ENCODE assay signal across 8 cellular contexts in genomic region chr6:157756708-157757429, GRCh38.
DNase-seq lines count a peak whose midpoint lies in the region; ATAC-seq and TF ChIP-seq lines count a peak whose summit lies in the region.

No MANE protein-coding gene starts in this region.

- no peaks in the 10 kb centered on the region for H3K9me3 Mint-ChIP-seq in osteocyte (ENCODE audit: unreplicated experiment)

- no peaks in the 10 kb centered on the region for H3K9me2 ChIP-seq in MM.1S (replicated peaks; ENCODE audit: insufficient read depth, low read length)

- H3K4me3 ChIP-seq in MM.1S (ENCODE audit: low read length): no peak overlapping the region
- peak overlapping the region; percentile 32 for H3K4me3 ChIP-seq in SJCRH30
- H3K4me3 ChIP-seq in gastroesophageal sphincter: peak overlapping the region in 1 of 2 donors; percentile 6
- no peak overlapping the region for H3K4me3 ChIP-seq in testis

- peak; percentile 76 for TF ChIP-seq CTCF in GM12874 (IDR thresholded peaks at IDR 0.05; ENCODE audit: insufficient read depth, low read depth, low read length)
- TF ChIP-seq CTCF in MM.1S (IDR thresholded peaks at IDR 0.05; ENCODE audit: low read length): peak; percentile 63
- TF ChIP-seq CTCF in gastroesophageal sphincter (IDR thresholded peaks at IDR 0.05): peak; percentile 76 to 90 (median 90)
- TF ChIP-seq CTCF in osteocyte (IDR thresholded peaks at IDR 0.05): peak; percentile 90
- peak; percentile 77 to 90 (median 82) for TF ChIP-seq CTCF in testis (IDR thresholded peaks at IDR 0.05)

- intact Hi-C loops in testis (cut with DNase I; ENCODE audit: low total_unique reads): no loop called here

- no peaks in the 10 kb centered on the region for H3K27me3 ChIP-seq in MM.1S (replicated peaks; ENCODE audit: insufficient read depth, low read length)
- no peaks in the 10 kb centered on the region for H3K27me3 ChIP-seq in SJCRH30
- H3K27me3 ChIP-seq in gastroesophageal sphincter: no peaks in the 10 kb centered on the region
- H3K27me3 ChIP-seq in testis: no peaks in the 10 kb centered on the region

- H3K27ac Mint-ChIP-seq in osteocyte (ENCODE audit: unreplicated experiment): peak overlapping the region; percentile 91

- H3K79me2 ChIP-seq in MM.1S (ENCODE audit: low read length): no peaks in the 10 kb centered on the region

- H3K27me3 Mint-ChIP-seq in osteocyte (ENCODE audit: unreplicated experiment): no peaks in the 10 kb centered on the region

- H3K9me3 ChIP-seq in MM.1S (replicated peaks; ENCODE audit: insufficient read depth, low read length) (no peaks in the 10 kb centered on the region), SJCRH30 (replicated peaks) (no peaks in the 10 kb centered on the region; the same call in 1 of the 2 replicates), gastroesophageal sphincter (no peaks in the 10 kb centered on the region), testis (no peaks in the 10 kb centered on the region)

- DNase-seq in MM.1S (peak; percentile 51), SJCRH30 (peak; percentile 81 to 92), osteocyte (ENCODE audit: extremely low spot score, unreplicated experiment) (peak; percentile 96), testis (peak; percentile 92)
- peak; percentile 84 for DNase-seq in activated naive CD4-positive, alpha-beta T cell treated with Interleukin-2 at 50 U/mL for 16 hours

- peak overlapping the region; percentile 39; the same call in 1 of the 2 replicates for H3K4me2 ChIP-seq in MM.1S (ENCODE audit: low read depth, low read length)

- no peaks in the 10 kb centered on the region for H4K20me1 ChIP-seq in MM.1S (ENCODE audit: insufficient read depth, low read length)

- no peaks in the 10 kb centered on the region for H3K36me3 ChIP-seq in MM.1S (replicated peaks; ENCODE audit: insufficient read depth, low read length)
- no peaks in the 10 kb centered on the region for H3K36me3 ChIP-seq in SJCRH30
- H3K36me3 ChIP-seq in gastroesophageal sphincter: no peaks in the 10 kb centered on the region
- H3K36me3 ChIP-seq in testis (ENCODE audit: low read depth, missing control alignments): no peaks in the 10 kb centered on the region

- no peak overlapping the region for H3K27ac ChIP-seq in MM.1S (ENCODE audit: low read length)
- H3K27ac ChIP-seq in SJCRH30: no peak overlapping the region
- H3K27ac ChIP-seq in gastroesophageal sphincter: peak overlapping the region in 3 of 4 donors; percentile 44 to 61 (median 51)
- no peak overlapping the region for H3K27ac ChIP-seq in testis

- no peak for TF ChIP-seq POLR2A in gastroesophageal sphincter (IDR thresholded peaks at IDR 0.05)
- no peak for TF ChIP-seq POLR2A in testis (IDR thresholded peaks at IDR 0.05)

- no peaks in the 10 kb centered on the region for H3F3A ChIP-seq in MM.1S (ENCODE audit: insufficient read depth, low read length)

- H2AFZ ChIP-seq in MM.1S (ENCODE audit: low read length): peak overlapping the region; percentile 53

- H3K4me3 Mint-ChIP-seq in osteocyte (ENCODE audit: unreplicated experiment): no peak overlapping the region

- ATAC-seq in gastroesophageal sphincter: peak; percentile 87
- no peak for ATAC-seq in GM21360 (IDR thresholded peaks at IDR 0.05; ENCODE audit: unreplicated experiment)

- no peak overlapping the region for H3K9ac ChIP-seq in MM.1S (ENCODE audit: low read length)

- 6 to 28% methylated on average over 15 of the region's 19 CpGs for WGBS in gastroesophageal sphincter (ENCODE audit: low coverage in 1 of 2), 2 donors
- WGBS in testis, 2 donors: 32 to 39% methylated on average over 19 of the region's 19 CpGs

- no peaks in the 10 kb centered on the region for H3K36me3 Mint-ChIP-seq in osteocyte (ENCODE audit: unreplicated experiment)

- TF ChIP-seq EP300 in gastroesophageal sphincter (IDR thresholded peaks at IDR 0.05): no peak

- H3K4me1 Mint-ChIP-seq in osteocyte (ENCODE audit: unreplicated experiment): peaks cover 73% of the 10 kb centered on the region

- H3K4me1 ChIP-seq in MM.1S (ENCODE audit: low read length) (no peaks in the 10 kb centered on the region), SJCRH30 (peaks cover 5% of the 10 kb centered on the region; the same call in 1 of the 2 replicates), gastroesophageal sphincter (peaks cover 0 to 16% (median 7%) of the 10 kb centered on the region in 3 donors), testis (no peaks in the 10 kb centered on the region)

Comparison
In these comparisons a context has a peak if more than half of its experiments do, and no peak if none do; other contexts are left out.
1. H3K27ac ChIP-seq: peak in gastroesophageal sphincter (3 of 4); none in MM.1S (single experiment), SJCRH30 (single experiment) and testis (0 of 2).
2. Peak in every context shown above with its lines, with median percentiles within 50 percentile points of each other: CTCF ChIP-seq and DNase-seq.